ENCODE assay signal across 1 cellular context in the genomic region with DNA sequence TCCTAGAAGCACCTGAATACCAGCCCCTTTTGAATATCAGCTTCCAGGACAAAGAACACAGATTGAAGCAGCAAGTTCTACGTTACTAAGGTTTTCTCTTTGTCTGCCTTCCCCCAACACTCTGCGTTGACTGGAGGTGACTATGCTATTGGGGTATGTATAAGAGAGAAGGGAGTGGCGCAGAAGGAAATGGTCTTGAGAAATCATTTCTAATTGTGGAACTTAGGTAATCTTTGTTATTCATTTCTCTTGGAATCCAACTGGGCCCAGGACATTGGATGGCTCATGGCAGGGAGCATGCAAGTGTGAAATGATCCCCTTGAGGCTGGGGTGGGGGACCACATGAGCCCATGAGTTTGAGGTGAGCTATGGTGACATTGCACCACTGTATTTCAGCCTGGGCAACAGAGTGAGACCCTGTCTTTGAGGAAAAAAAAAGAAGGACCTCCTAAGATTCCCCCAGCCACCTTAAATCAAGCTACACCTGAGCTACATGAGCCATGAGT.
A peak's percentile ranks its signal among the peaks of the same experiment; 100 is the strongest.
TF ChIP-seq lines count a peak whose summit lies in the region.

No MANE protein-coding gene starts in this region.

TF ChIP-seq in SK-N-SH, 30 proteins besides CTCF, POLR2A, EP300 and RAD21 (continued from another document):
- TF ChIP-seq, protein P1, sequence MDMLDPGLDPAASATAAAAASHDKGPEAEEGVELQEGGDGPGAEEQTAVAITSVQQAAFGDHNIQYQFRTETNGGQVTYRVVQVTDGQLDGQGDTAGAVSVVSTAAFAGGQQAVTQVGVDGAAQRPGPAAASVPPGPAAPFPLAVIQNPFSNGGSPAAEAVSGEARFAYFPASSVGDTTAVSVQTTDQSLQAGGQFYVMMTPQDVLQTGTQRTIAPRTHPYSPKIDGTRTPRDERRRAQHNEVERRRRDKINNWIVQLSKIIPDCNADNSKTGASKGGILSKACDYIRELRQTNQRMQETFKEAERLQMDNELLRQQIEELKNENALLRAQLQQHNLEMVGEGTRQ (IDR thresholded peaks at IDR 0.05; ENCODE audit: borderline replicate concordance, low read depth, low read length), result no peak
- TF ChIP-seq CHD2 (IDR thresholded peaks at IDR 0.05; ENCODE audit: low read length, partially characterized antibody) (no peak), POLR2AphosphoS5 (IDR thresholded peaks at IDR 0.05; ENCODE audit: low read depth, low read length) (peak; percentile 41; the same call in 1 of the 2 replicates), FOSL2 (IDR thresholded peaks at IDR 0.05; ENCODE audit: borderline replicate concordance, low read depth) (peak; percentile 64; the same call in 1 of the 2 replicates), NFIC (IDR thresholded peaks at IDR 0.05; ENCODE audit: borderline replicate concordance) (peak; percentile 21; the same call in 1 of the 2 replicates), TCF12 (IDR thresholded peaks at IDR 0.05) (no peak), RFX5 (IDR thresholded peaks at IDR 0.05; ENCODE audit: low read length) (no peak), SMC3 (IDR thresholded peaks at IDR 0.05; ENCODE audit: low read depth, low read length) (no peak), MXI1 (IDR thresholded peaks at IDR 0.05; ENCODE audit: low read depth, low read length) (no peak), JUND (IDR thresholded peaks at IDR 0.05) (peak; percentile 76), ELF1 (IDR thresholded peaks at IDR 0.05) (no peak), EZH2phosphoT487 (IDR thresholded peaks at IDR 0.05; ENCODE audit: borderline replicate concordance, low read depth) (no peak)
- TF ChIP-seq, protein P2, sequence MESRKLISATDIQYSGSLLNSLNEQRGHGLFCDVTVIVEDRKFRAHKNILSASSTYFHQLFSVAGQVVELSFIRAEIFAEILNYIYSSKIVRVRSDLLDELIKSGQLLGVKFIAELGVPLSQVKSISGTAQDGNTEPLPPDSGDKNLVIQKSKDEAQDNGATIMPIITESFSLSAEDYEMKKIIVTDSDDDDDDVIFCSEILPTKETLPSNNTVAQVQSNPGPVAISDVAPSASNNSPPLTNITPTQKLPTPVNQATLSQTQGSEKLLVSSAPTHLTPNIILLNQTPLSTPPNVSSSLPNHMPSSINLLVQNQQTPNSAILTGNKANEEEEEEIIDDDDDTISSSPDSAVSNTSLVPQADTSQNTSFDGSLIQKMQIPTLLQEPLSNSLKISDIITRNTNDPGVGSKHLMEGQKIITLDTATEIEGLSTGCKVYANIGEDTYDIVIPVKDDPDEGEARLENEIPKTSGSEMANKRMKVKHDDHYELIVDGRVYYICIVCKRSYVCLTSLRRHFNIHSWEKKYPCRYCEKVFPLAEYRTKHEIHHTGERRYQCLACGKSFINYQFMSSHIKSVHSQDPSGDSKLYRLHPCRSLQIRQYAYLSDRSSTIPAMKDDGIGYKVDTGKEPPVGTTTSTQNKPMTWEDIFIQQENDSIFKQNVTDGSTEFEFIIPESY (IDR thresholded peaks at IDR 0.05; ENCODE audit: borderline replicate concordance, low read depth), result 0 out of 2 replicates have a peak, but pooled peaks have one; percentile 4
- TF ChIP-seq, protein P3, sequence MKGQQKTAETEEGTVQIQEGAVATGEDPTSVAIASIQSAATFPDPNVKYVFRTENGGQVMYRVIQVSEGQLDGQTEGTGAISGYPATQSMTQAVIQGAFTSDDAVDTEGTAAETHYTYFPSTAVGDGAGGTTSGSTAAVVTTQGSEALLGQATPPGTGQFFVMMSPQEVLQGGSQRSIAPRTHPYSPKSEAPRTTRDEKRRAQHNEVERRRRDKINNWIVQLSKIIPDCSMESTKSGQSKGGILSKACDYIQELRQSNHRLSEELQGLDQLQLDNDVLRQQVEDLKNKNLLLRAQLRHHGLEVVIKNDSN (IDR thresholded peaks at IDR 0.05; ENCODE audit: borderline replicate concordance, low read depth), result no peak
- TF ChIP-seq, protein P4, sequence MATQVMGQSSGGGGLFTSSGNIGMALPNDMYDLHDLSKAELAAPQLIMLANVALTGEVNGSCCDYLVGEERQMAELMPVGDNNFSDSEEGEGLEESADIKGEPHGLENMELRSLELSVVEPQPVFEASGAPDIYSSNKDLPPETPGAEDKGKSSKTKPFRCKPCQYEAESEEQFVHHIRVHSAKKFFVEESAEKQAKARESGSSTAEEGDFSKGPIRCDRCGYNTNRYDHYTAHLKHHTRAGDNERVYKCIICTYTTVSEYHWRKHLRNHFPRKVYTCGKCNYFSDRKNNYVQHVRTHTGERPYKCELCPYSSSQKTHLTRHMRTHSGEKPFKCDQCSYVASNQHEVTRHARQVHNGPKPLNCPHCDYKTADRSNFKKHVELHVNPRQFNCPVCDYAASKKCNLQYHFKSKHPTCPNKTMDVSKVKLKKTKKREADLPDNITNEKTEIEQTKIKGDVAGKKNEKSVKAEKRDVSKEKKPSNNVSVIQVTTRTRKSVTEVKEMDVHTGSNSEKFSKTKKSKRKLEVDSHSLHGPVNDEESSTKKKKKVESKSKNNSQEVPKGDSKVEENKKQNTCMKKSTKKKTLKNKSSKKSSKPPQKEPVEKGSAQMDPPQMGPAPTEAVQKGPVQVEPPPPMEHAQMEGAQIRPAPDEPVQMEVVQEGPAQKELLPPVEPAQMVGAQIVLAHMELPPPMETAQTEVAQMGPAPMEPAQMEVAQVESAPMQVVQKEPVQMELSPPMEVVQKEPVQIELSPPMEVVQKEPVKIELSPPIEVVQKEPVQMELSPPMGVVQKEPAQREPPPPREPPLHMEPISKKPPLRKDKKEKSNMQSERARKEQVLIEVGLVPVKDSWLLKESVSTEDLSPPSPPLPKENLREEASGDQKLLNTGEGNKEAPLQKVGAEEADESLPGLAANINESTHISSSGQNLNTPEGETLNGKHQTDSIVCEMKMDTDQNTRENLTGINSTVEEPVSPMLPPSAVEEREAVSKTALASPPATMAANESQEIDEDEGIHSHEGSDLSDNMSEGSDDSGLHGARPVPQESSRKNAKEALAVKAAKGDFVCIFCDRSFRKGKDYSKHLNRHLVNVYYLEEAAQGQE (IDR thresholded peaks at IDR 0.05; ENCODE audit: low read depth, low read length), result no peak
